Comparison of ENCODE assay signal across 15 cellular contexts in genomic region chr11:134905513-134905912, GRCh38.
"Had no signal": no experiment of that assay in that cellular context is flagged by ENCODE, and none has a peak within 500 bp of the region (broad histone marks: within the 10 kb centered on the region; RNA-seq: fewer than 3 reads in every experiment).

No MANE protein-coding gene starts in this region.

- H3K4me1 Mint-ChIP-seq: activated B cell treated with CpG ODN at 0.5 μM for 24 hours; activated CD4-positive, alpha-beta T cell treated with anti-CD3 and anti-CD28 coated beads, Interleukin-2, amount 10 ng/mL, durations not matched to agents 7 days and 5 days; activated naive CD4-positive, alpha-beta T cell treated with anti-CD3 and anti-CD28 coated beads, Interleukin-2, amount 10 ng/mL, durations not matched to agents 7 days and 5 days; naive thymus-derived CD4-positive, alpha-beta T cell had no signal

- H3K9me3 Mint-ChIP-seq: activated B cell treated with CpG ODN at 0.5 μM for 24 hours; activated CD4-positive, alpha-beta T cell treated with anti-CD3 and anti-CD28 coated beads, Interleukin-2, amount 10 ng/mL, durations not matched to agents 7 days and 5 days; activated naive CD4-positive, alpha-beta T cell treated with anti-CD3 and anti-CD28 coated beads, Interleukin-2, amount 10 ng/mL, durations not matched to agents 7 days and 5 days; activated T-helper 2 cell treated with anti-CD3 and anti-CD28 coated beads, Interferon-gamma antibody, Interleukin-2, Interleukin-4, amounts not matched to agents 10 μg/mL and 5 μg/mL and 100 μg/mL, durations not matched to agents 14 hours and 24 hours and 36 hours had no signal

- H3K27ac Mint-ChIP-seq: activated B cell treated with CpG ODN at 0.5 μM for 24 hours; activated CD4-positive, alpha-beta T cell treated with anti-CD3 and anti-CD28 coated beads, Interleukin-2, amount 10 ng/mL, durations not matched to agents 7 days and 5 days; activated naive CD4-positive, alpha-beta T cell treated with anti-CD3 and anti-CD28 coated beads, Interleukin-2, amount 10 ng/mL, durations not matched to agents 7 days and 5 days; activated T-helper 2 cell treated with anti-CD3 and anti-CD28 coated beads, Interferon-gamma antibody, Interleukin-2, Interleukin-4, amounts not matched to agents 10 μg/mL and 5 μg/mL and 100 μg/mL, durations not matched to agents 14 hours and 24 hours and 36 hours; naive thymus-derived CD4-positive, alpha-beta T cell had no signal

- DNase-seq: activated B cell treated with CpG ODN at 0.5 μM for 24 hours; activated CD4-positive, alpha-beta T cell treated with anti-CD3 and anti-CD28 coated beads, Interleukin-2, amount 10 ng/mL, durations not matched to agents 7 days and 5 days; activated naive CD4-positive, alpha-beta T cell treated with anti-CD3 and anti-CD28 coated beads, Interleukin-2, amount 10 ng/mL, durations not matched to agents 7 days and 5 days; adrenal gland; cortex of kidney; effector CD8-positive, alpha-beta T cell; hippocampal formation; kidney glomerular epithelial cell; lower lobe of right lung; naive thymus-derived CD4-positive, alpha-beta T cell; right lobe of liver; stimulated activated CD4-positive, alpha-beta T cell treated with anti-CD3 and anti-CD28 coated beads, Interleukin-2, amount 100 ng/mL, for 24 hours; stimulated activated naive CD4-positive, alpha-beta T cell treated with Interleukin-2 at 50 U/mL for 16 hours; upper lobe of left lung had no signal

- H3K36me3 Mint-ChIP-seq: activated naive CD4-positive, alpha-beta T cell treated with anti-CD3 and anti-CD28 coated beads, Interleukin-2, amount 10 ng/mL, durations not matched to agents 7 days and 5 days; naive thymus-derived CD4-positive, alpha-beta T cell had no signal

- H3K27me3 Mint-ChIP-seq: activated CD4-positive, alpha-beta T cell treated with anti-CD3 and anti-CD28 coated beads, Interleukin-2, amount 10 ng/mL, durations not matched to agents 7 days and 5 days; activated naive CD4-positive, alpha-beta T cell treated with anti-CD3 and anti-CD28 coated beads, Interleukin-2, amount 10 ng/mL, durations not matched to agents 7 days and 5 days had no signal

- H3K4me3 Mint-ChIP-seq: activated B cell treated with CpG ODN at 0.5 μM for 24 hours; activated CD4-positive, alpha-beta T cell treated with anti-CD3 and anti-CD28 coated beads, Interleukin-2, amount 10 ng/mL, durations not matched to agents 7 days and 5 days; activated naive CD4-positive, alpha-beta T cell treated with anti-CD3 and anti-CD28 coated beads, Interleukin-2, amount 10 ng/mL, durations not matched to agents 7 days and 5 days; naive thymus-derived CD4-positive, alpha-beta T cell had no signal
